8 cellular contexts compared by ENCODE assay signal in the genomic region with DNA sequence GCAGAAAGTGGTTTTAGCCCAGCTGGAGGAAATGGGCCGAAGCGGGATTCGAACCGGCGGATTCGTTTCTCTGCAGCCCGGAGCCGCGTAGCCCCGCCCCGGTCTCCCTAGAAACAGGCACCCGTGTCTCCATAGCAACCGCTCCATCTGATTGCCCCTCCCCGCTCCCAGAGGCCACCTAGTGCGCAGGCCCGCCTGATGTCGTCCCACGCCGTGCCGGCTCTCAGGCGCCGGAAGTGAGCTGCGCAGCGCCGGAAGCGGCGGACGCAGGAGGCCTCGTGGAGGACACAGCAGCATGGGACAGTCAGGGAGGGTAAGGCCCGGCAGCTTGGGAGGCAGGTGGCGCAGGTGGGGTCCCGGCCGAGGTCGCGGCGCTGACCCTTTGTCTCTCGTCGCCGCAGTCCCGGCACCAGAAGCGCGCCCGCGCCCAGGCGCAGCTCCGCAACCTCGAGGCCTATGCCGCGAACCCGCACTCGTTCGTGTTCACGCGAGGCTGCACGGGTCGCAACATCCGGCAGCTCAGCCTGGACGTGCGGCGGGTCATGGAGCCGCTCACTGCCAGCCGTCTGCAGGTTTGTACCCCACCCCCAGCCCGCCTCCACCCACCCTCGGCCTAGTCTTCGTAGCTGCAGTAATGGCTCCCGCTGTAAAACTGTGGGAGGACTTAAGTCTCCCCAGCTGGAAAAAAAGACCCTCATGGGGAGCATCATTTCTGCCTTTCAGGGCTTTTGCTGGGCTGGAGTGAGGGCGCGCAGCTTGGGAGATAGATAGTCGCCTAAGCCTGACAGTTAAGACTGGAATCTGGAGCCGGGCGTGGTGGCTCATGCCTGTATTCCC. TPM values are rescaled to one million over a fixed set of nuclear protein-coding genes. Genes with fewer than 3 reads are reported as not detected.
DNase-seq lines count a peak whose midpoint lies in the region; ATAC-seq lines count a peak whose summit lies in the region.

A gene with protein sequence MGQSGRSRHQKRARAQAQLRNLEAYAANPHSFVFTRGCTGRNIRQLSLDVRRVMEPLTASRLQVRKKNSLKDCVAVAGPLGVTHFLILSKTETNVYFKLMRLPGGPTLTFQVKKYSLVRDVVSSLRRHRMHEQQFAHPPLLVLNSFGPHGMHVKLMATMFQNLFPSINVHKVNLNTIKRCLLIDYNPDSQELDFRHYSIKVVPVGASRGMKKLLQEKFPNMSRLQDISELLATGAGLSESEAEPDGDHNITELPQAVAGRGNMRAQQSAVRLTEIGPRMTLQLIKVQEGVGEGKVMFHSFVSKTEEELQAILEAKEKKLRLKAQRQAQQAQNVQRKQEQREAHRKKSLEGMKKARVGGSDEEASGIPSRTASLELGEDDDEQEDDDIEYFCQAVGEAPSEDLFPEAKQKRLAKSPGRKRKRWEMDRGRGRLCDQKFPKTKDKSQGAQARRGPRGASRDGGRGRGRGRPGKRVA (plus strand): TSS at position 263 of the 837 bp plus-strand sequence. CDS start 33 bp downstream, at position 296.

- H3K4me2 ChIP-seq in BLaER1, result peak within 1 kb of the TSS; percentile 97

- H3K9me3 ChIP-seq in BLaER1, result no peaks in the 10 kb centered on the region

- H3K27ac ChIP-seq in BLaER1, result peak within 1 kb of the TSS; percentile 98

- H3K9ac ChIP-seq in BLaER1, result peak within 1 kb of the TSS; percentile 96

- peaks cover 92% of the 10 kb centered on the region for H3K4me1 ChIP-seq in BLaER1

- no peaks in the 10 kb centered on the region for H4K20me1 ChIP-seq in BLaER1

- H3K4me3 ChIP-seq in BLaER1, result peak within 1 kb of the TSS; percentile 85

- peaks cover 42% of the 10 kb centered on the region for H3K36me3 ChIP-seq in BLaER1

- peak; percentile 87 for DNase-seq in NCI-H748 treated with DMSO at 0.1 percent for 48 hours (lab: John Stamatoyannopoulos, UW)
- peak; percentile 95 for DNase-seq in activated CD4-positive, alpha-beta T cell treated with anti-CD3 and anti-CD28 coated beads, Interleukin-2, amount 50 U/mL, for 1 hour
- peak; percentile 99 for DNase-seq in dedifferentiated amniotic fluid mesenchymal stem cell (ENCODE audit: extremely low spot score)
- DNase-seq in left lobe of liver (ENCODE audit: low spot score), result peak; percentile 98
- DNase-seq in stimulated activated CD4-positive, alpha-beta T cell treated with anti-CD3 and anti-CD28 coated beads, Interleukin-2, amount 100 ng/mL, for 24 hours, result peak; percentile 96 to 98

- no peaks in the 10 kb centered on the region for H3K27me3 ChIP-seq in BLaER1

- peak; percentile 49 for ATAC-seq in GM19372 (IDR thresholded peaks at IDR 0.05; ENCODE audit: low read depth, unreplicated experiment)
- ATAC-seq in HG03565 (IDR thresholded peaks at IDR 0.05; ENCODE audit: unreplicated experiment), result peak; percentile 51
- ATAC-seq in left lobe of liver, result peak; percentile 96

RNA-seq across cellular contexts. Expression of the gene that starts here (rescaled TPM):
- total RNA-seq in left lobe of liver, result 13.0 TPM

Comparison
In these comparisons a context has a peak if more than half of its experiments do, and no peak if none do; other contexts are left out.
1. Peak in every context shown above with its lines: DNase-seq, ATAC-seq, H3K4me3 ChIP-seq and H3K27ac ChIP-seq.